Comparison of ENCODE assay signal across 8 cellular contexts in genomic region chr5:180352116-180352975, GRCh38. TPM values are rescaled to one million over a fixed set of nuclear protein-coding genes. Genes with fewer than 3 reads are reported as not detected.
DNase-seq lines count a peak whose midpoint lies in the region; ATAC-seq, FAIRE-seq and TF ChIP-seq lines count a peak whose summit lies in the region.

No MANE protein-coding gene starts in this region.

- in situ Hi-C loops in GM12878 (cut with MboI) = no loop called here

- H3K36me3 ChIP-seq in GM12878 (ENCODE audit: control insufficient read depth in 2 of 2, insufficient read depth in 2 of 2, low read length in 1 of 2) (no peaks in the 10 kb centered on the region), kidney epithelial cell (ENCODE audit: control insufficient read depth, insufficient read depth, low read length) (no peaks in the 10 kb centered on the region), subcutaneous abdominal adipose tissue (ENCODE audit: control insufficient read depth in 5 of 5, insufficient read depth in 5 of 5, low read length in 5 of 5) (no peaks in the 10 kb centered on the region)

- RAD21 ChIA-PET in GM12878 (lab: Charles Lee; ENCODE audit: unreplicated experiment) = no interaction called here

- H3K4me3 ChIP-seq in GM12878 = no peak overlapping the region
- H3K4me3 ChIP-seq in kidney epithelial cell (ENCODE audit: low read depth, low read length) = peak overlapping the region; percentile 47
- peak overlapping the region in 4 of 5 donors; percentile 66 to 86 (median 74) for H3K4me3 ChIP-seq in subcutaneous abdominal adipose tissue (ENCODE audit: low read depth in 1 of 5, low read length in 5 of 5)

- no peak for DNase-seq in activated naive CD4-positive, alpha-beta T cell treated with anti-CD3 and anti-CD28 coated beads for 36 hours
- no peak for DNase-seq in activated naive CD4-positive, alpha-beta T cell treated with anti-CD3 and anti-CD28 coated beads, Interleukin-2, amount 50 U/mL, for 72 hours (ENCODE audit: low spot score in 2 of 2)
- no peak for DNase-seq in GM12878 (ENCODE audit: low read depth, low spot score)
- DNase-seq in kidney epithelial cell (ENCODE audit: low read depth) = no peak
- no peak for DNase-seq in mesenteric fat pad (ENCODE audit: low spot score)

- TF ChIP-seq CTCF in GM12878 (IDR thresholded peaks at IDR 0.05 in 2 of 3, conservative IDR thresholded peaks at IDR 0.05 in 1 of 3; ENCODE audit: control insufficient read depth in 2 of 3, extremely low read depth in 1 of 3, insufficient read depth in 1 of 3, low read depth in 3 of 3, low read length in 3 of 3) (no peak), kidney epithelial cell (IDR thresholded peaks at IDR 0.05; ENCODE audit: insufficient read depth, low read length, poor library complexity, severe bottlenecking) (no peak)

- SMC1A ChIA-PET in GM12878 (lab: Charles Lee; ENCODE audit: uncharacterized antibody, unreplicated experiment) = no interaction called here

- no peaks in the 10 kb centered on the region for H3K9me3 Mint-ChIP-seq in activated naive CD4-positive, alpha-beta T cell treated with anti-CD3 and anti-CD28 coated beads for 36 hours
- no peaks in the 10 kb centered on the region for H3K9me3 Mint-ChIP-seq in activated naive CD4-positive, alpha-beta T cell treated with anti-CD3 and anti-CD28 coated beads, Interleukin-2, amount 50 U/mL, for 72 hours

- H3K27me3 ChIP-seq in GM12878 (replicated peaks in 1 of 2; ENCODE audit: control insufficient read depth in 2 of 2, insufficient read depth in 2 of 2, low read length in 1 of 2) = peaks cover 9 to 12% of the 10 kb centered on the region in 2 experiments; a peak in 3 of 4 replicates
- H3K27me3 ChIP-seq in kidney epithelial cell (ENCODE audit: control insufficient read depth, insufficient read depth, low read length) = peaks cover 40% of the 10 kb centered on the region
- H3K27me3 ChIP-seq in subcutaneous abdominal adipose tissue (ENCODE audit: control insufficient read depth in 5 of 5, insufficient read depth in 4 of 5, low read length in 5 of 5) = peaks cover 0 to 20% (median 16%) of the 10 kb centered on the region in 5 donors

- TF ChIP-seq POLR2A in GM12878 (IDR thresholded peaks at IDR 0.05; ENCODE audit: low read depth, low read length) = no peak

- H3K27ac Mint-ChIP-seq in activated naive CD4-positive, alpha-beta T cell treated with anti-CD3 and anti-CD28 coated beads for 36 hours = no peak overlapping the region
- H3K27ac Mint-ChIP-seq in activated naive CD4-positive, alpha-beta T cell treated with anti-CD3 and anti-CD28 coated beads, Interleukin-2, amount 50 U/mL, for 72 hours = no peak overlapping the region

- FAIRE-seq in GM12878 (lab: Jason Lieb, UNC) = no peak

- H3K4me3 Mint-ChIP-seq in activated naive CD4-positive, alpha-beta T cell treated with anti-CD3 and anti-CD28 coated beads for 36 hours = peak overlapping the region; percentile 49

- H3K4me1 Mint-ChIP-seq in activated naive CD4-positive, alpha-beta T cell treated with anti-CD3 and anti-CD28 coated beads for 36 hours (ENCODE audit: low read depth) = peaks cover 7% of the 10 kb centered on the region

- CTCF ChIA-PET in activated naive CD4-positive, alpha-beta T cell treated with anti-CD3 and anti-CD28 coated beads for 36 hours (lab: Charles Lee) = interaction anchor here (1.1 kb wide), 1 partner anchor 58 kb away, joined by 3 read pairs; no protein-coding TSS in a partner anchor
- CTCF ChIA-PET in GM12878 (lab: Yijun Ruan, JAX) = no interaction called here

- intact Hi-C loops in activated naive CD4-positive, alpha-beta T cell treated with anti-CD3 and anti-CD28 coated beads for 36 hours (cut with micrococcal nuclease) = loop anchor here (10.0 kb wide), 1 partner anchor 142 kb away; the partner anchor contains the start of gene CNOT6
- intact Hi-C loops in GM12878 (cut with micrococcal nuclease; ENCODE audit: unreplicated experiment) = no loop called here

- H2AFZ ChIP-seq in GM12878 (ENCODE audit: control insufficient read depth, low read depth, low read length) = no peak overlapping the region

- no peaks in the 10 kb centered on the region for H3K79me2 ChIP-seq in GM12878 (ENCODE audit: control insufficient read depth, insufficient read depth, low read length)

- no peaks in the 10 kb centered on the region for H3K36me3 Mint-ChIP-seq in activated naive CD4-positive, alpha-beta T cell treated with anti-CD3 and anti-CD28 coated beads for 36 hours (ENCODE audit: low read depth)
- no peaks in the 10 kb centered on the region for H3K36me3 Mint-ChIP-seq in activated naive CD4-positive, alpha-beta T cell treated with anti-CD3 and anti-CD28 coated beads, Interleukin-2, amount 50 U/mL, for 72 hours

- POLR2A ChIA-PET in GM12878 (lab: Charles Lee) = no interaction called here

- no peak overlapping the region for H3K4me2 ChIP-seq in GM12878 (ENCODE audit: control insufficient read depth, insufficient read depth)

- 49% methylated on average over 53 of the region's 89 CpGs for WGBS in GM12878 (ENCODE audit: insufficient coverage, insufficient replicate concordance, low lambda C conversion rate, missing lambda C conversion rate)

- no peaks in the 10 kb centered on the region for H4K20me1 ChIP-seq in GM12878 (ENCODE audit: control insufficient read depth, insufficient read depth)

- H3K27me3 Mint-ChIP-seq in activated naive CD4-positive, alpha-beta T cell treated with anti-CD3 and anti-CD28 coated beads for 36 hours (ENCODE audit: low read depth) = peaks cover 48% of the 10 kb centered on the region

- no peak for ATAC-seq in activated naive CD4-positive, alpha-beta T cell treated with anti-CD3 and anti-CD28 coated beads, Interleukin-2, amount 50 U/mL, for 72 hours
- ATAC-seq in GM12878 (no peak), GM18519 (IDR thresholded peaks at IDR 0.05; ENCODE audit: low FRiP score, unreplicated experiment) (no peak), HG03280 (IDR thresholded peaks at IDR 0.05; ENCODE audit: unreplicated experiment) (no peak)

- TF ChIP-seq EP300 in GM12878 (IDR thresholded peaks at IDR 0.05; ENCODE audit: borderline replicate concordance in 1 of 2, control insufficient read depth in 1 of 2, low read depth in 2 of 2, low read length in 2 of 2) = no peak

- H3K27ac ChIP-seq in GM12878 (ENCODE audit: control insufficient read depth, insufficient read depth) (no peak overlapping the region), subcutaneous abdominal adipose tissue (ENCODE audit: low read depth, low read length) (peak overlapping the region; percentile 57)

- H3K4me1 ChIP-seq in GM12878 (ENCODE audit: control insufficient read depth, insufficient read depth, low read length) = no peaks in the 10 kb centered on the region
- peaks cover 0 to 40% (median 31%) of the 10 kb centered on the region in 5 donors for H3K4me1 ChIP-seq in subcutaneous abdominal adipose tissue (ENCODE audit: control insufficient read depth in 5 of 5, insufficient read depth in 5 of 5, low read length in 5 of 5)

- no peak for TF ChIP-seq RAD21 in GM12878 (IDR thresholded peaks at IDR 0.05; ENCODE audit: insufficient read depth, low read depth, low read length)

- H3K9me3 ChIP-seq in GM12878 (replicated peaks; ENCODE audit: control insufficient read depth, insufficient read depth, low read length) (no peaks in the 10 kb centered on the region), subcutaneous abdominal adipose tissue (ENCODE audit: control insufficient read depth in 5 of 5, low read length in 5 of 5) (no peaks in the 10 kb centered on the region)

- BruUV-seq in GM12878 (replicated peaks; lab: Mats Ljungman, UMichigan) = no TSS peak

- no peak overlapping the region for H3K9ac ChIP-seq in GM12878 (ENCODE audit: control insufficient read depth, insufficient read depth, low read length)
- H3K9ac ChIP-seq in subcutaneous abdominal adipose tissue (ENCODE audit: low read length in 5 of 5) = peak overlapping the region; percentile 8 to 68 (median 30)

TF ChIP-seq in GM12878, 131 proteins besides CTCF, POLR2A, EP300 and RAD21 (continues in another document):
- TF ChIP-seq SUZ12 (IDR thresholded peaks at IDR 0.05; ENCODE audit: unreplicated experiment) = peak; percentile 31

RNA-seq across cellular contexts. Expression of gene GFPT2, which starts 0.8 kb away (rescaled TPM):
- total RNA-seq in activated naive CD4-positive, alpha-beta T cell treated with anti-CD3 and anti-CD28 coated beads for 36 hours = under 1 TPM; 0.22 to 0.33 TPM
- under 1 TPM; 0.36 to 0.45 TPM for total RNA-seq in activated naive CD4-positive, alpha-beta T cell treated with anti-CD3 and anti-CD28 coated beads, Interleukin-2, amount 50 U/mL, for 72 hours
- total RNA-seq in GM12878 (2013; cell fraction: nucleolus; rRNA removed) = 0.44 TPM in 1 of 2 replicates, not detected in the other
- total RNA-seq in GM12878 (2014; rRNA removed) (0.05 TPM in 1 of 2 replicates, not detected in the other), GM12878 (2014; rRNA removed; fragmentation: Illumina TruSeq; extraction: Trizol) (0.09 TPM in 1 of 2 replicates, not detected in the other), GM12878 (2021) (0.13 and 0.33 TPM in 2 replicates), kidney epithelial cell (4.0 and 7.7 TPM in 2 replicates), mesenteric fat pad (187 TPM)
- polyA plus RNA-seq in GM12878 (2011; ENCODE audit: low read depth) = 0.26 TPM
- polyA plus RNA-seq in GM12878 (2011; rRNA removed) (0.11 and 0.14 TPM in 2 replicates), GM12878 (2014; fragmentation: Illumina TruSeq; extraction: Trizol) (0.12 TPM in 1 of 2 replicates, not detected in the other), GM12878 (2014; fragmentation: Nextera tagmentation; extraction: Ambion mirVana) (under 1 TPM in 1 of 2 experiments, not detected in 1; 0.05 TPM), GM12878 (2014; rRNA removed) (0.03 TPM in 1 of 2 replicates, not detected in the other), GM12878 (2016; fragmentation: Nextera tagmentation; extraction: Ambion mirVana) (under 1 TPM in 1 of 2 experiments, not detected in 1; 0.19 TPM)
- 0.06 and 0.08 TPM in 2 replicates for polyA plus RNA-seq in GM12878 (2011; cell fraction: cytosol; rRNA removed)
- polyA plus RNA-seq in GM12878 (2011; cell fraction: nucleus; rRNA removed) = 0.26 and 0.43 TPM in 2 replicates
- polyA plus RNA-seq in GM12878 (2012) = 0.27 and 1.1 TPM in 2 replicates
- 0.07 TPM in 1 of 2 replicates, not detected in the other for polyA minus RNA-seq in GM12878 (2011; rRNA and poly(A)+ RNA removed)
- not detected in 2 replicates for polyA minus RNA-seq in GM12878 (2011; cell fraction: cytosol; rRNA and poly(A)+ RNA removed)
- not detected in 2 replicates for polyA minus RNA-seq in GM12878 (2011; cell fraction: nucleus; rRNA and poly(A)+ RNA removed)

Comparison
In these comparisons a context has a peak if more than half of its experiments do, and no peak if none do; other contexts are left out.
1. RNA of gene GFPT2, which starts 0.8 kb away (total RNA-seq): 187 TPM in mesenteric fat pad (single experiment); 4.0 to 7.7 TPM in kidney epithelial cell, 0.36 to 0.45 TPM in activated naive CD4-positive, alpha-beta T cell treated with anti-CD3 and anti-CD28 coated beads, Interleukin-2, amount 50 U/mL, for 72 hours, 0.22 to 0.33 TPM in activated naive CD4-positive, alpha-beta T cell treated with anti-CD3 and anti-CD28 coated beads for 36 hours and 0.05 to 0.44 TPM in GM12878; every median in the first group is over 10 times any median in the second.